In genomic region chr11:115990004-115990447, GRCh38 we compare ENCODE assay signal across 9 cellular contexts.
DNase-seq lines count a peak whose midpoint lies in the region; ATAC-seq, FAIRE-seq and TF ChIP-seq lines count a peak whose summit lies in the region.
"Had no signal": no experiment of that assay in that cellular context is flagged by ENCODE, and none has a peak within 500 bp of the region (broad histone marks: within the 10 kb centered on the region; RNA-seq: fewer than 3 reads in every experiment).

No MANE protein-coding gene starts in this region.

- peak; percentile 78 for ATAC-seq in HG03354 (IDR thresholded peaks at IDR 0.05; ENCODE audit: poor library complexity, severe bottlenecking, unreplicated experiment)
- ATAC-seq in lower lobe of right lung: peak; percentile 85 to 87
- ATAC-seq in GM18909 (IDR thresholded peaks at IDR 0.05; ENCODE audit: poor library complexity, unreplicated experiment): no peak

- FAIRE-seq in GM19239 (lab: Jason Lieb, UNC): no peak

- 39 to 43% (median 40%) methylated on average over 19 of the region's 19 CpGs for WGBS in ovary, 3 donors

- H3K4me1 ChIP-seq in lower lobe of right lung: no peaks in the 10 kb centered on the region
- no peaks in the 10 kb centered on the region for H3K4me1 ChIP-seq in ovary (ENCODE audit: insufficient read depth)

- in situ Hi-C loops in brain microvascular endothelial cell (cut with HindIII; ENCODE audit: low pct_ligation_motif_present, low sequenced_read_pairs): no loop called here

- TF ChIP-seq POLR2A in ovary (IDR thresholded peaks at IDR 0.05): no peak

- H3K9me3 ChIP-seq in lower lobe of right lung (no peaks in the 10 kb centered on the region), ovary (no peaks in the 10 kb centered on the region)

- TF ChIP-seq CTCF in brain microvascular endothelial cell (IDR thresholded peaks at IDR 0.05; ENCODE audit: low read depth, low read length, missing control alignments) (peak; percentile 66), lower lobe of right lung (IDR thresholded peaks at IDR 0.05) (peak; percentile 75), ovary (IDR thresholded peaks at IDR 0.05) (no peak)

- no peak overlapping the region for H3K27ac ChIP-seq in brain microvascular endothelial cell
- no peak overlapping the region for H3K27ac ChIP-seq in lower lobe of right lung
- no peak overlapping the region for H3K27ac ChIP-seq in ovary

- no peak for TF ChIP-seq EP300 in ovary (IDR thresholded peaks at IDR 0.05)

- no peaks in the 10 kb centered on the region for H3K36me3 ChIP-seq in brain microvascular endothelial cell (replicated peaks)
- no peaks in the 10 kb centered on the region for H3K36me3 ChIP-seq in lower lobe of right lung
- no peaks in the 10 kb centered on the region for H3K36me3 ChIP-seq in ovary

- peak; percentile 85 for DNase-seq in D341Med (ENCODE audit: low spot score)
- DNase-seq in brain microvascular endothelial cell: no peak
- DNase-seq in lower lobe of right lung: peak; percentile 55
- no peak for DNase-seq in GM19239 (ENCODE audit: insufficient read length, low spot score)
- DNase-seq in NCI-H510A (lab: John Stamatoyannopoulos, UW): no peak
- no peak for DNase-seq in ovary
- DNase-seq: T-helper 2 cell had no signal

- intact Hi-C loops in lower lobe of right lung (cut with DNase I) (no loop called here), ovary (cut with DNase I) (no loop called here)

- H3K4me3 ChIP-seq in brain microvascular endothelial cell (ENCODE audit: low read depth, low read length): no peak overlapping the region
- no peak overlapping the region for H3K4me3 ChIP-seq in lower lobe of right lung
- H3K4me3 ChIP-seq in ovary: no peak overlapping the region

- H3K27me3 ChIP-seq in brain microvascular endothelial cell (replicated peaks) (no peaks in the 10 kb centered on the region), lower lobe of right lung (ENCODE audit: low read depth) (no peaks in the 10 kb centered on the region), ovary (no peaks in the 10 kb centered on the region)

Comparison
In these comparisons a context has a peak if more than half of its experiments do, and no peak if none do; other contexts are left out.
1. DNase-seq: peak in D341Med (single experiment) and lower lobe of right lung (single experiment); none in brain microvascular endothelial cell (single experiment), GM19239 (single experiment), NCI-H510A (single experiment) and ovary (0 of 5).
2. CTCF ChIP-seq: peak in brain microvascular endothelial cell (single experiment) and lower lobe of right lung (single experiment); none in ovary (0 of 3).